ENCODE assay signal across 8 cellular contexts in the genomic region with DNA sequence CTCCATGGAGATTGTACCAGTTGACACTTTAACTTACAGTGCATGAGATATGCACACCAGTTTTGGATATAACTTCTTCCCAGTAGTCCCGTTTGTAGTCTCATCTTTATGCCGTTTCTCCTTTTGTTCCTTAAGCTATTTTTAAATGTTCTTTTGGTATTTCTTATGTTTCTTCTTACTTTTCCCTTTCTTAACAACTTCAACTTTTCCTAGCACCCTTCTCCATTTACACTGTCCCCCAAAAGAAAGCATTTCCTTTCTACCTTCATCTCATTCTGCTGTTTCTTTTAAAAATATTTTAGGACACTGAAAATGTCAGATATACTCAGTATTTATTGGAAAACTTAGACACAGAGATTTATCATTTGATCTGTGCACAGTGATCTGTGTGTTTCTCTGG. TPM values are rescaled to one million over a fixed set of nuclear protein-coding genes. Genes with fewer than 3 reads are reported as not detected.
A peak's percentile ranks its signal among the peaks of the same experiment; 100 is the strongest.
DNase-seq lines count a peak whose midpoint lies in the region; ATAC-seq and TF ChIP-seq lines count a peak whose summit lies in the region.

No MANE protein-coding gene starts in this region.

- no peak for DNase-seq in activated CD8-positive, alpha-beta memory T cell treated with anti-CD3 and anti-CD28 coated beads, Interleukin-2, amount 10 ng/mL, durations not matched to agents 7 days and 5 days
- DNase-seq in activated CD8-positive, alpha-beta memory T cell treated with anti-CD3 and anti-CD28 coated beads, Interleukin-2, amount 50 U/mL, for 48 hours: no peak
- no peak for DNase-seq in activated CD4-positive, alpha-beta memory T cell treated with anti-CD3 and anti-CD28 coated beads for 36 hours
- no peak for DNase-seq in glutamatergic neuron
- no peak for DNase-seq in NCI-H1105 treated with DMSO at 0.1 percent for 48 hours (lab: John Stamatoyannopoulos, UW)
- no peak for DNase-seq in GM13976 (ENCODE audit: low spot score)
- no peak for DNase-seq in NCI-H2196 treated with DMSO at 0.1 percent for 48 hours (lab: John Stamatoyannopoulos, UW; ENCODE audit: unreplicated experiment)

- peak overlapping the region; percentile 99 for H3K4me3 Mint-ChIP-seq in activated CD8-positive, alpha-beta memory T cell treated with anti-CD3 and anti-CD28 coated beads, Interleukin-2, amount 10 ng/mL, durations not matched to agents 7 days and 5 days
- peak overlapping the region; percentile 91 for H3K4me3 Mint-ChIP-seq in activated CD4-positive, alpha-beta memory T cell treated with anti-CD3 and anti-CD28 coated beads for 36 hours
- peak overlapping the region; percentile 99 for H3K4me3 Mint-ChIP-seq in glutamatergic neuron (ENCODE audit: unreplicated experiment)
- H3K4me3 Mint-ChIP-seq in stimulated activated memory B cell treated with anti-CD40 and anti-IgM and Interleukin-4, amounts not matched to agents 10 μg/mL and 1 μg/mL and 100 μg/mL, for 72 hours: peak overlapping the region; percentile 88

- intact Hi-C loops in activated CD4-positive, alpha-beta memory T cell treated with anti-CD3 and anti-CD28 coated beads for 36 hours (cut with micrococcal nuclease): loop anchor here (2.0 to 10.0 kb wide), 5 partner anchors 68 to 1663 kb away; a partner anchor contains a TSS

- peaks cover 33% of the 10 kb centered on the region for H3K36me3 Mint-ChIP-seq in activated CD8-positive, alpha-beta memory T cell treated with anti-CD3 and anti-CD28 coated beads, Interleukin-2, amount 10 ng/mL, durations not matched to agents 7 days and 5 days
- peaks cover 31% of the 10 kb centered on the region for H3K36me3 Mint-ChIP-seq in activated CD4-positive, alpha-beta memory T cell treated with anti-CD3 and anti-CD28 coated beads for 36 hours
- H3K36me3 Mint-ChIP-seq in glutamatergic neuron (ENCODE audit: unreplicated experiment): no peaks in the 10 kb centered on the region
- peaks cover 33% of the 10 kb centered on the region for H3K36me3 Mint-ChIP-seq in stimulated activated memory B cell treated with anti-CD40 and anti-IgM and Interleukin-4, amounts not matched to agents 10 μg/mL and 1 μg/mL and 100 μg/mL, for 72 hours

- CTCF ChIA-PET in activated CD8-positive, alpha-beta memory T cell treated with anti-CD3 and anti-CD28 coated beads, Interleukin-2, amount 10 ng/mL, durations not matched to agents 7 days and 5 days (lab: Charles Lee): interaction anchor here (1.3 to 1.7 kb wide), 2 partner anchors 9 to 12 kb away, joined by 3 read pairs; no protein-coding TSS in a partner anchor
- CTCF ChIA-PET in activated CD4-positive, alpha-beta memory T cell treated with anti-CD3 and anti-CD28 coated beads for 36 hours (lab: Charles Lee): interaction anchor here (1.7 kb wide), 1 partner anchor 22 kb away, joined by 7 read pairs; no protein-coding TSS in a partner anchor

- in situ Hi-C loops in GM13976 (cut with MboI; ENCODE audit: low sequenced_read_pairs, unreplicated experiment): no loop called here

- H3K4me1 Mint-ChIP-seq in activated CD8-positive, alpha-beta memory T cell treated with anti-CD3 and anti-CD28 coated beads, Interleukin-2, amount 10 ng/mL, durations not matched to agents 7 days and 5 days: peaks cover 63% of the 10 kb centered on the region
- H3K4me1 Mint-ChIP-seq in activated CD4-positive, alpha-beta memory T cell treated with anti-CD3 and anti-CD28 coated beads for 36 hours (ENCODE audit: low read depth): peaks cover 64% of the 10 kb centered on the region
- peaks cover 11% of the 10 kb centered on the region for H3K4me1 Mint-ChIP-seq in glutamatergic neuron (ENCODE audit: low read depth, unreplicated experiment)
- H3K4me1 Mint-ChIP-seq in stimulated activated memory B cell treated with anti-CD40 and anti-IgM and Interleukin-4, amounts not matched to agents 10 μg/mL and 1 μg/mL and 100 μg/mL, for 72 hours: peaks cover 46% of the 10 kb centered on the region

- POLR2A ChIA-PET in activated CD4-positive, alpha-beta memory T cell treated with anti-CD3 and anti-CD28 coated beads for 36 hours (lab: Charles Lee): interaction anchor here (1.6 kb wide), 1 partner anchor 274 kb away, joined by 6 read pairs; a partner anchor contains a TSS

- H3K9me3 Mint-ChIP-seq in activated CD8-positive, alpha-beta memory T cell treated with anti-CD3 and anti-CD28 coated beads, Interleukin-2, amount 10 ng/mL, durations not matched to agents 7 days and 5 days (ENCODE audit: low read depth): no peaks in the 10 kb centered on the region
- H3K9me3 Mint-ChIP-seq in activated CD4-positive, alpha-beta memory T cell treated with anti-CD3 and anti-CD28 coated beads for 36 hours: no peaks in the 10 kb centered on the region
- H3K9me3 Mint-ChIP-seq in glutamatergic neuron (ENCODE audit: unreplicated experiment): no peaks in the 10 kb centered on the region
- H3K9me3 Mint-ChIP-seq in stimulated activated memory B cell treated with anti-CD40 and anti-IgM and Interleukin-4, amounts not matched to agents 10 μg/mL and 1 μg/mL and 100 μg/mL, for 72 hours: no peaks in the 10 kb centered on the region

- H3K27me3 Mint-ChIP-seq in activated CD8-positive, alpha-beta memory T cell treated with anti-CD3 and anti-CD28 coated beads, Interleukin-2, amount 10 ng/mL, durations not matched to agents 7 days and 5 days: no peaks in the 10 kb centered on the region
- H3K27me3 Mint-ChIP-seq in activated CD4-positive, alpha-beta memory T cell treated with anti-CD3 and anti-CD28 coated beads for 36 hours: no peaks in the 10 kb centered on the region
- no peaks in the 10 kb centered on the region for H3K27me3 Mint-ChIP-seq in glutamatergic neuron (ENCODE audit: unreplicated experiment)
- H3K27me3 Mint-ChIP-seq in stimulated activated memory B cell treated with anti-CD40 and anti-IgM and Interleukin-4, amounts not matched to agents 10 μg/mL and 1 μg/mL and 100 μg/mL, for 72 hours: no peaks in the 10 kb centered on the region

- H3K27ac Mint-ChIP-seq in activated CD8-positive, alpha-beta memory T cell treated with anti-CD3 and anti-CD28 coated beads, Interleukin-2, amount 10 ng/mL, durations not matched to agents 7 days and 5 days: peak overlapping the region; percentile 86
- H3K27ac Mint-ChIP-seq in activated CD4-positive, alpha-beta memory T cell treated with anti-CD3 and anti-CD28 coated beads for 36 hours: peak overlapping the region; percentile 88
- H3K27ac Mint-ChIP-seq in glutamatergic neuron (ENCODE audit: unreplicated experiment): no peak overlapping the region
- H3K27ac Mint-ChIP-seq in stimulated activated memory B cell treated with anti-CD40 and anti-IgM and Interleukin-4, amounts not matched to agents 10 μg/mL and 1 μg/mL and 100 μg/mL, for 72 hours: peak overlapping the region; percentile 93

- TF ChIP-seq CTCF in glutamatergic neuron (IDR thresholded peaks at IDR 0.05; ENCODE audit: partially characterized antibody, unreplicated experiment): no peak
- TF ChIP-seq CTCF in GM13976 (IDR thresholded peaks at IDR 0.05; ENCODE audit: borderline replicate concordance, control extremely low read depth, extremely low read depth, insufficient read depth, missing control alignments): no peak

- no peak for ATAC-seq in activated CD8-positive, alpha-beta memory T cell treated with anti-CD3 and anti-CD28 coated beads, Interleukin-2, amount 10 ng/mL, durations not matched to agents 7 days and 5 days
- ATAC-seq in stimulated activated memory B cell treated with anti-CD40 and anti-IgM and Interleukin-4, amounts not matched to agents 10 μg/mL and 1 μg/mL and 100 μg/mL, for 72 hours: no peak

RNA-seq across cellular contexts. Expression of a gene that starts 1.5 kb away (rescaled TPM):
- 100 to 1,000 TPM; 138 to 195 TPM for total RNA-seq in activated CD8-positive, alpha-beta memory T cell treated with anti-CD3 and anti-CD28 coated beads, Interleukin-2, amount 10 ng/mL, durations not matched to agents 7 days and 5 days
- 100 to 1,000 TPM; 161 to 165 TPM for total RNA-seq in activated CD4-positive, alpha-beta memory T cell treated with anti-CD3 and anti-CD28 coated beads for 36 hours
- total RNA-seq in glutamatergic neuron (ENCODE audit: unreplicated experiment): 111 TPM

RNA-seq across cellular contexts. Expression of a gene that starts 4.4 kb away (rescaled TPM):
- 10 to 100 TPM; 29.8 to 36.8 TPM for total RNA-seq in activated CD8-positive, alpha-beta memory T cell treated with anti-CD3 and anti-CD28 coated beads, Interleukin-2, amount 10 ng/mL, durations not matched to agents 7 days and 5 days
- total RNA-seq in activated CD4-positive, alpha-beta memory T cell treated with anti-CD3 and anti-CD28 coated beads for 36 hours: 10 to 100 TPM; 51.1 to 51.5 TPM
- total RNA-seq in glutamatergic neuron (ENCODE audit: unreplicated experiment): 19.2 TPM

RNA-seq across cellular contexts. Expression of a gene that starts 51.7 kb away (rescaled TPM):
- total RNA-seq in activated CD8-positive, alpha-beta memory T cell treated with anti-CD3 and anti-CD28 coated beads, Interleukin-2, amount 10 ng/mL, durations not matched to agents 7 days and 5 days: 10 to 100 TPM; 58.1 to 69.0 TPM
- 10 to 100 TPM; 81.9 to 85.0 TPM for total RNA-seq in activated CD4-positive, alpha-beta memory T cell treated with anti-CD3 and anti-CD28 coated beads for 36 hours
- 59.8 TPM for total RNA-seq in glutamatergic neuron (ENCODE audit: unreplicated experiment)
